ENCODE assay signal across 12 cellular contexts in the genomic region with DNA sequence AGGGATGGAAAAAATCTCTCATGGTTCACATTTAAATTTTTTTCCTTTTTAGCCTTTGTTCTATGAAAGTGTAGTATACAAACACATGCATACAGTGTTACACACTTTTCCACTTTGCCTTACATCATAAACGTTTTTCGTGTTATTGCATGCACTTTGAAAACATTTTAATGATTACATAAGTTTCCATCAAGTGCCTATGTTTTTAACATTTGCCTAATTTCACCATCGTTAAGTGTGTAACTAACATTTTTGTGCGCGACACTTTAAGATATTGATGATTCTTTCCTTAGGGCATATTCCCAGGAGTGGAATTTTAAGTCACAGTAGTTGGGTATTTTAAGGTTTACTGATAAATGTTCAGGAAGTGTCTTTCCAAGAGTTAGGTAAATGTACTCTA. TPM values are rescaled to one million over a fixed set of nuclear protein-coding genes. Genes with fewer than 3 reads are reported as not detected.
DNase-seq lines count a peak whose midpoint lies in the region; ATAC-seq and TF ChIP-seq lines count a peak whose summit lies in the region.
"Had no signal": no experiment of that assay in that cellular context is flagged by ENCODE, and none has a peak within 500 bp of the region (broad histone marks: within the 10 kb centered on the region; RNA-seq: fewer than 3 reads in every experiment).

No MANE protein-coding gene starts in this region.

- intact Hi-C loops in activated CD4-positive, alpha-beta T cell treated with anti-CD3 and anti-CD28 coated beads for 36 hours (cut with DNase I, micrococcal nuclease): loop anchor here (1.0 to 2.0 kb wide), 7 partner anchors 44 to 749 kb away; partner anchors contain the start of genes ARHGAP19 (in 1 of the 2), EXOSC1 (in 1 of the 2), LCOR (in 1 of the 2) and MMS19 (in 1 of the 2)
- intact Hi-C loops in adrenal gland (cut with DNase I): loop anchor here in 1 of 2 donors (10.0 kb wide), 1 partner anchor 51 kb away; no protein-coding TSS in a partner anchor

- H3K27me3 Mint-ChIP-seq in activated CD4-positive, alpha-beta T cell treated with anti-CD3 and anti-CD28 coated beads for 36 hours: no peaks in the 10 kb centered on the region
- H3K27me3 Mint-ChIP-seq in glutamatergic neuron (ENCODE audit: unreplicated experiment): peaks cover 7% of the 10 kb centered on the region
- H3K27me3 Mint-ChIP-seq: stimulated activated naive B cell treated with anti-CD40 and anti-IgM and Interleukin-4, amounts not matched to agents 10 μg/mL and 1 μg/mL and 100 μg/mL, for 72 hours had no signal

- no peaks in the 10 kb centered on the region for H3K36me3 ChIP-seq in adrenal gland (replicated peaks in 1 of 2)
- no peaks in the 10 kb centered on the region for H3K36me3 ChIP-seq in BE2C

- peak overlapping the region; percentile 40 for H3K4me3 Mint-ChIP-seq in activated CD4-positive, alpha-beta T cell treated with anti-CD3 and anti-CD28 coated beads for 36 hours
- peak overlapping the region; percentile 42 for H3K4me3 Mint-ChIP-seq in glutamatergic neuron (ENCODE audit: unreplicated experiment)
- peak overlapping the region; percentile 91 for H3K4me3 Mint-ChIP-seq in stimulated activated effector memory CD8-positive, alpha-beta T cell treated with anti-CD3 and anti-CD28 coated beads, Interleukin-12 subunit alpha, Interleukin-12 subunit beta, amount 100 ng/mL, for 72 hours

- peak overlapping the region; percentile 29 for H3K27ac Mint-ChIP-seq in activated CD4-positive, alpha-beta T cell treated with anti-CD3 and anti-CD28 coated beads for 36 hours
- H3K27ac Mint-ChIP-seq in glutamatergic neuron (ENCODE audit: unreplicated experiment): no peak overlapping the region
- H3K27ac Mint-ChIP-seq in stimulated activated effector memory CD8-positive, alpha-beta T cell treated with anti-CD3 and anti-CD28 coated beads, Interleukin-12 subunit alpha, Interleukin-12 subunit beta, amount 100 ng/mL, for 72 hours: no peak overlapping the region

- DNase-seq in activated CD4-positive, alpha-beta T cell treated with anti-CD3 and anti-CD28 coated beads for 36 hours: no peak
- no peak for DNase-seq in activated CD4-positive, alpha-beta T cell treated with anti-CD3 and anti-CD28 coated beads for 1 hour
- DNase-seq in glutamatergic neuron: no peak
- no peak for DNase-seq in stimulated activated effector memory CD8-positive, alpha-beta T cell treated with anti-CD3 and anti-CD28 coated beads, Interleukin-12 subunit alpha, Interleukin-12 subunit beta, amount 100 ng/mL, for 72 hours (ENCODE audit: low spot score in 2 of 2)
- DNase-seq in adrenal gland: no peak
- no peak for DNase-seq in BE2C
- DNase-seq in stimulated activated CD4-positive, alpha-beta T cell treated with anti-CD3 and anti-CD28 coated beads, Interleukin-4, amount 100 ng/mL, for 1 hour: no peak
- DNase-seq: DMS79 treated with DMSO at 0.1 percent for 48 hours; NCI-H69; stimulated activated naive B cell treated with anti-CD40 and anti-IgM and Interleukin-4, amounts not matched to agents 10 μg/mL and 1 μg/mL and 100 μg/mL, for 72 hours had no signal

- H3K27me3 ChIP-seq in adrenal gland: no peaks in the 10 kb centered on the region
- no peaks in the 10 kb centered on the region for H3K27me3 ChIP-seq in BE2C

- TF ChIP-seq CTCF in VCaP (conservative IDR thresholded peaks at IDR 0.05) (no peak), glutamatergic neuron (IDR thresholded peaks at IDR 0.05; ENCODE audit: partially characterized antibody, unreplicated experiment) (no peak), adrenal gland (IDR thresholded peaks at IDR 0.05) (no peak), BE2C (IDR thresholded peaks at IDR 0.05; ENCODE audit: low read depth, low read length) (no peak)

- peak overlapping the region; percentile 96 for H3K27ac ChIP-seq in VCaP
- H3K27ac ChIP-seq in adrenal gland: no peak overlapping the region

- WGBS in adrenal gland, 4 donors: 63 to 66% (median 65%) methylated on average over 5 of the region's 5 CpGs

- H3K4me1 ChIP-seq in adrenal gland (replicated peaks in 1 of 2) (peaks cover 15 to 17% of the 10 kb centered on the region in 2 donors), BE2C (peaks cover 4% of the 10 kb centered on the region)

- no peak overlapping the region for H3K4me3 ChIP-seq in adrenal gland
- H3K4me3 ChIP-seq in BE2C (ENCODE audit: low read depth, low read length): no peak overlapping the region

- no peak for ATAC-seq in activated CD4-positive, alpha-beta T cell treated with anti-CD3 and anti-CD28 coated beads for 36 hours
- ATAC-seq in stimulated activated effector memory CD8-positive, alpha-beta T cell treated with anti-CD3 and anti-CD28 coated beads, Interleukin-12 subunit alpha, Interleukin-12 subunit beta, amount 100 ng/mL, for 72 hours: no peak
- ATAC-seq: A549 had no signal

- POLR2A ChIA-PET in activated CD4-positive, alpha-beta T cell treated with anti-CD3 and anti-CD28 coated beads for 36 hours (lab: Charles Lee): no interaction called here

- CTCF ChIA-PET in activated CD4-positive, alpha-beta T cell treated with anti-CD3 and anti-CD28 coated beads for 36 hours (lab: Charles Lee): no interaction called here

- H3K9me3 Mint-ChIP-seq in activated CD4-positive, alpha-beta T cell treated with anti-CD3 and anti-CD28 coated beads for 36 hours (ENCODE audit: low read depth): no peaks in the 10 kb centered on the region
- peaks cover 10% of the 10 kb centered on the region for H3K9me3 Mint-ChIP-seq in glutamatergic neuron (ENCODE audit: unreplicated experiment)
- no peaks in the 10 kb centered on the region for H3K9me3 Mint-ChIP-seq in stimulated activated effector memory CD8-positive, alpha-beta T cell treated with anti-CD3 and anti-CD28 coated beads, Interleukin-12 subunit alpha, Interleukin-12 subunit beta, amount 100 ng/mL, for 72 hours
- H3K9me3 Mint-ChIP-seq: stimulated activated naive B cell treated with anti-CD40 and anti-IgM and Interleukin-4, amounts not matched to agents 10 μg/mL and 1 μg/mL and 100 μg/mL, for 72 hours had no signal

- no peak for TF ChIP-seq POLR2A in adrenal gland (IDR thresholded peaks at IDR 0.05)

- H3K9me3 ChIP-seq in adrenal gland (replicated peaks in 1 of 3) (no peaks in the 10 kb centered on the region), BE2C (no peaks in the 10 kb centered on the region)
- H3K9me3 ChIP-seq: A549 had no signal

- peaks cover 7% of the 10 kb centered on the region for H3K36me3 Mint-ChIP-seq in activated CD4-positive, alpha-beta T cell treated with anti-CD3 and anti-CD28 coated beads for 36 hours (ENCODE audit: low read depth)
- H3K36me3 Mint-ChIP-seq in glutamatergic neuron (ENCODE audit: unreplicated experiment): no peaks in the 10 kb centered on the region
- peaks cover 15% of the 10 kb centered on the region for H3K36me3 Mint-ChIP-seq in stimulated activated effector memory CD8-positive, alpha-beta T cell treated with anti-CD3 and anti-CD28 coated beads, Interleukin-12 subunit alpha, Interleukin-12 subunit beta, amount 100 ng/mL, for 72 hours

- peaks cover 34% of the 10 kb centered on the region for H3K4me1 Mint-ChIP-seq in activated CD4-positive, alpha-beta T cell treated with anti-CD3 and anti-CD28 coated beads for 36 hours
- H3K4me1 Mint-ChIP-seq in glutamatergic neuron (ENCODE audit: low read depth, unreplicated experiment): peaks cover 34% of the 10 kb centered on the region
- peaks cover 27% of the 10 kb centered on the region for H3K4me1 Mint-ChIP-seq in stimulated activated effector memory CD8-positive, alpha-beta T cell treated with anti-CD3 and anti-CD28 coated beads, Interleukin-12 subunit alpha, Interleukin-12 subunit beta, amount 100 ng/mL, for 72 hours

RNA-seq across cellular contexts. Expression of gene FRAT2, which starts 1.5 kb away (rescaled TPM):
- 1 to 10 TPM; 3.0 to 4.3 TPM for total RNA-seq in activated CD4-positive, alpha-beta T cell treated with anti-CD3 and anti-CD28 coated beads for 36 hours
- total RNA-seq in glutamatergic neuron (ENCODE audit: unreplicated experiment) (15.9 TPM), adrenal gland (10 to 100 TPM in 5 of 8 donors, 1 to 10 TPM in 3; 3.4 to 17.9 (median 11.0) TPM)
- 1 to 10 TPM; 2.8 to 4.1 (median 3.3) TPM for polyA plus RNA-seq in adrenal gland
- polyA plus RNA-seq in BE2C (2012; ENCODE audit: insufficient read depth, insufficient read length, low read depth): 6.7 TPM

RNA-seq across cellular contexts. Expression of gene FRAT1, which starts 16.9 kb away (rescaled TPM):
- 1 to 10 TPM; 1.3 to 1.8 TPM for total RNA-seq in activated CD4-positive, alpha-beta T cell treated with anti-CD3 and anti-CD28 coated beads for 36 hours
- total RNA-seq in glutamatergic neuron (ENCODE audit: unreplicated experiment): 10.0 TPM
- 10 to 100 TPM in 2 of 8 donors, 1 to 10 TPM in 6; 2.0 to 11.1 (median 8.3) TPM for total RNA-seq in adrenal gland
- 1 to 10 TPM; 1.3 to 2.7 (median 2.3) TPM for polyA plus RNA-seq in adrenal gland
- 0.65 TPM for polyA plus RNA-seq in BE2C (2012; ENCODE audit: insufficient read depth, insufficient read length, low read depth)

RNA-seq across cellular contexts. Expression of gene ARHGAP19, which starts 43.6 kb away (rescaled TPM):
- 10 to 100 TPM; 55.9 to 70.2 TPM for total RNA-seq in activated CD4-positive, alpha-beta T cell treated with anti-CD3 and anti-CD28 coated beads for 36 hours
- total RNA-seq in glutamatergic neuron (ENCODE audit: unreplicated experiment) (9.8 TPM), adrenal gland (10 to 100 TPM in 1 of 8 donors, 1 to 10 TPM in 7; 4.3 to 15.0 (median 6.8) TPM)
- polyA plus RNA-seq in adrenal gland: 1 to 10 TPM; 1.7 to 7.6 (median 2.2) TPM
- polyA plus RNA-seq in BE2C (2012; ENCODE audit: insufficient read depth, insufficient read length, low read depth): 5.4 TPM

Comparison
In these comparisons a context has a peak if more than half of its experiments do, and no peak if none do; other contexts are left out.
1. H3K4me3 Mint-ChIP-seq: peak in every context shown above with its lines; median percentile 91 in stimulated activated effector memory CD8-positive, alpha-beta T cell treated with anti-CD3 and anti-CD28 coated beads, Interleukin-12 subunit alpha, Interleukin-12 subunit beta, amount 100 ng/mL, for 72 hours; 42 in glutamatergic neuron; 40 in activated CD4-positive, alpha-beta T cell treated with anti-CD3 and anti-CD28 coated beads for 36 hours.